20 cellular contexts compared by ENCODE assay signal in the genomic region with DNA sequence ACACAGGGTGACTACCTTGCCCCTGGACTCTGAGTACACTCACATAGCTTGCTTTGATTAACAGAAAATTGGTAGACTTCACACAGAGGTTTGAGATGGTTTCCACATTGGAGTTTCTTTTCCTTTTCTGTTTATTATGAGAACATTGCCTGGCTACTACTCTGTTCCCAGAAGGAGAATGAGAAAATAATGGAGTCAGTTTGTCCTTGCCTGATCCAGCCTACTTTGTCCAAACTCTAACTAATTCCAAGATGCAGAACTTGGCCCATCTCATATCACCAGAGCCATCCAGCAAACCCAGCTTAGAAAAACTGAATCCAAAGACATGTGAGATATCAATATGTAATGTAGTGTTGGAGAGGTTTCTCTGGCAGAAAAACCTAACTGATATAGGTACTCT. TPM values are rescaled to one million over a fixed set of nuclear protein-coding genes. Genes with fewer than 3 reads are reported as not detected.
DNase-seq lines count a peak whose midpoint lies in the region; ATAC-seq and TF ChIP-seq lines count a peak whose summit lies in the region.
"Had no signal": no experiment of that assay in that cellular context is flagged by ENCODE, and none has a peak within 500 bp of the region (broad histone marks: within the 10 kb centered on the region; RNA-seq: fewer than 3 reads in every experiment).

No MANE protein-coding gene starts in this region.

- H3K4me3 Mint-ChIP-seq in T-helper 17 cell = no peak overlapping the region
- H3K4me3 Mint-ChIP-seq: CD4-positive, CD25-positive, alpha-beta regulatory T cell; CD8-positive, alpha-beta T cell had no signal

- H3K36me3 Mint-ChIP-seq in T-helper 17 cell (ENCODE audit: low read depth) = peaks cover 2% of the 10 kb centered on the region

- intact Hi-C loops in aorta (cut with DNase I) = loop anchor here in 1 of 2 donors (10.0 kb wide), 1 partner anchor 208 kb away; a partner anchor contains a TSS

- ATAC-seq in T-helper 17 cell (no peak), aorta (ENCODE audit: low FRiP score) (peak; percentile 30), GM18909 (IDR thresholded peaks at IDR 0.05; ENCODE audit: poor library complexity, unreplicated experiment) (no peak)
- ATAC-seq: CD8-positive, alpha-beta T cell; GM12878 had no signal

- peaks cover 11% of the 10 kb centered on the region for H3K4me1 Mint-ChIP-seq in T-helper 17 cell

- H3K4me1 ChIP-seq in aorta (ENCODE audit: control insufficient read depth in 1 of 2, insufficient read depth in 2 of 2, low read length in 2 of 2) (peaks cover 0 to 2% of the 10 kb centered on the region in 2 donors), BE2C (no peaks in the 10 kb centered on the region)
- H3K4me1 ChIP-seq: BLaER1, HAP-1 had no signal

- no peak overlapping the region for H3K27ac ChIP-seq in aorta (ENCODE audit: low read depth in 1 of 2, low read length in 2 of 2)
- H3K27ac ChIP-seq: BLaER1, C4-2B had no signal

- H3K27ac Mint-ChIP-seq in T-helper 17 cell = peak overlapping the region; percentile 19
- H3K27ac Mint-ChIP-seq: CD4-positive, CD25-positive, alpha-beta regulatory T cell; CD8-positive, alpha-beta T cell had no signal

- DNase-seq in T-helper 17 cell (no peak), fibroblast of peridontal ligament (ENCODE audit: extremely low read depth) (peak; percentile 5), aorta (no peak), BE2C (no peak)
- DNase-seq in stimulated activated CD4-positive, alpha-beta T cell treated with anti-CD3 and anti-CD28 coated beads, Interleukin-4, amount 100 ng/mL, for 1 hour = no peak
- DNase-seq: Caco-2; CD4-positive, CD25-positive, alpha-beta regulatory T cell; CD8-positive, alpha-beta T cell; DMS 273 treated with DMSO at 0.1 percent for 48 hours; DMS79; EL; GDM1; GOT3 had no signal

- H3K9me3 ChIP-seq in T-helper 17 cell (ENCODE audit: control insufficient read depth, low read length, poor library complexity, severe bottlenecking) (no peaks in the 10 kb centered on the region), aorta (ENCODE audit: control insufficient read depth, low read length) (no peaks in the 10 kb centered on the region), BE2C (no peaks in the 10 kb centered on the region)
- H3K9me3 ChIP-seq: BLaER1, Caco-2, HAP-1 had no signal

- no peaks in the 10 kb centered on the region for H3K27me3 Mint-ChIP-seq in T-helper 17 cell
- H3K27me3 Mint-ChIP-seq: CD4-positive, CD25-positive, alpha-beta regulatory T cell had no signal

- TF ChIP-seq CTCF in BE2C (IDR thresholded peaks at IDR 0.05; ENCODE audit: low read depth, low read length) = no peak

- H3K4me3 ChIP-seq in aorta (ENCODE audit: low read length in 2 of 2) = no peak overlapping the region
- no peak overlapping the region for H3K4me3 ChIP-seq in BE2C (ENCODE audit: low read depth, low read length)
- H3K4me3 ChIP-seq: BLaER1, GM12878, HAP-1 had no signal

- H3K27me3 ChIP-seq in aorta (ENCODE audit: control insufficient read depth in 1 of 2, insufficient read depth in 2 of 2, low read length in 1 of 2) (no peaks in the 10 kb centered on the region), BE2C (no peaks in the 10 kb centered on the region)
- H3K27me3 ChIP-seq: BLaER1 had no signal

- no peaks in the 10 kb centered on the region for H3K36me3 ChIP-seq in aorta (ENCODE audit: control insufficient read depth in 1 of 2, insufficient read depth in 2 of 2, low read length in 1 of 2)
- H3K36me3 ChIP-seq in BE2C = no peaks in the 10 kb centered on the region
- H3K36me3 ChIP-seq: HAP-1 had no signal

RNA-seq across cellular contexts. Expression of a gene that starts 20.4 kb away (rescaled TPM):
- total RNA-seq in T-helper 17 cell = under 1 TPM; 0.47 to 0.91 TPM
- total RNA-seq in aorta = 1 to 10 TPM; 3.3 to 5.7 TPM
- not detected for polyA plus RNA-seq in aorta
- polyA plus RNA-seq in BE2C (2012; ENCODE audit: insufficient read depth, insufficient read length, low read depth) = not detected
- total RNA-seq: A172; CD8-positive, alpha-beta T cell had no signal
- polyA plus RNA-seq: CD4-positive, CD25-positive, alpha-beta regulatory T cell had no signal

RNA-seq across cellular contexts. Expression of a gene that starts 27.3 kb away (rescaled TPM):
- total RNA-seq in T-helper 17 cell (1 to 10 TPM; 2.4 to 2.9 TPM), aorta (1 to 10 TPM; 5.2 to 6.4 TPM)
- 1 to 10 TPM in 1 of 2 donors, not detected in 1; 2.0 TPM for polyA plus RNA-seq in aorta
- 1.6 TPM for polyA plus RNA-seq in BE2C (2012; ENCODE audit: insufficient read depth, insufficient read length, low read depth)

RNA-seq across cellular contexts. Expression of a gene that starts 31.8 kb away (rescaled TPM):
- total RNA-seq in T-helper 17 cell = 1 to 10 TPM; 1.1 to 1.7 TPM
- 1 to 10 TPM; 4.3 to 4.8 TPM for total RNA-seq in aorta
- polyA plus RNA-seq in aorta = under 1 TPM in 1 of 2 donors, not detected in 1; 0.49 TPM
- 0.88 TPM for polyA plus RNA-seq in BE2C (2012; ENCODE audit: insufficient read depth, insufficient read length, low read depth)

RNA-seq across cellular contexts. Expression of a gene that starts 37.3 kb away (rescaled TPM):
- total RNA-seq in T-helper 17 cell (not detected), aorta (not detected)
- 1 to 10 TPM in 1 of 2 donors, not detected in 1; 4.0 TPM for polyA plus RNA-seq in aorta
- 2.1 TPM for polyA plus RNA-seq in BE2C (2012; ENCODE audit: insufficient read depth, insufficient read length, low read depth)
- total RNA-seq: A172; A673; CD4-positive, CD25-positive, alpha-beta regulatory T cell; CD8-positive, alpha-beta T cell; GM12878 had no signal
- polyA plus RNA-seq: CD4-positive, CD25-positive, alpha-beta regulatory T cell had no signal

RNA-seq across cellular contexts. Expression of a gene that starts 56.1 kb away (rescaled TPM):
- total RNA-seq in T-helper 17 cell (1 to 10 TPM; 1.4 to 3.2 TPM), aorta (1 to 10 TPM; 5.9 to 9.1 TPM)
- polyA plus RNA-seq in aorta = under 1 TPM in 1 of 2 donors, not detected in 1; 0.72 TPM
- 1.2 TPM for polyA plus RNA-seq in BE2C (2012; ENCODE audit: insufficient read depth, insufficient read length, low read depth)
